17 cellular contexts compared by ENCODE assay signal in genomic region chrX:148661035-148661434, GRCh38.
"Had no signal": no experiment of that assay in that cellular context is flagged by ENCODE, and none has a peak within 500 bp of the region (broad histone marks: within the 10 kb centered on the region; RNA-seq: fewer than 3 reads in every experiment).

No MANE protein-coding gene starts in this region.

- H3K9me3 ChIP-seq: colonic mucosa, left lung, prostate gland, right lobe of liver, tibial nerve had no signal

- H3K4me1 Mint-ChIP-seq: nephron progenitor cell; stimulated activated memory B cell treated with anti-CD40 and anti-IgM and Interleukin-4, amounts not matched to agents 10 μg/mL and 1 μg/mL and 100 μg/mL, for 72 hours had no signal

- H3K36me3 Mint-ChIP-seq: activated CD4-positive, alpha-beta memory T cell treated with anti-CD3 and anti-CD28 coated beads for 36 hours; stimulated activated memory B cell treated with anti-CD40 and anti-IgM and Interleukin-4, amounts not matched to agents 10 μg/mL and 1 μg/mL and 100 μg/mL, for 72 hours had no signal

- H3K27ac Mint-ChIP-seq: activated CD4-positive, alpha-beta memory T cell treated with anti-CD3 and anti-CD28 coated beads for 36 hours; activated naive CD8-positive, alpha-beta T cell treated with anti-CD3 and anti-CD28 coated beads for 36 hours; nephron progenitor cell; stimulated activated memory B cell treated with anti-CD40 and anti-IgM and Interleukin-4, amounts not matched to agents 10 μg/mL and 1 μg/mL and 100 μg/mL, for 72 hours had no signal

- H3K4me3 ChIP-seq: colonic mucosa, left lung, prostate gland, right lobe of liver, tibial nerve had no signal

- DNase-seq: activated CD4-positive, alpha-beta memory T cell treated with anti-CD3 and anti-CD28 coated beads for 36 hours; activated gamma-delta T cell; activated naive CD8-positive, alpha-beta T cell treated with anti-CD3 and anti-CD28 coated beads for 36 hours; activated T-cell treated with anti-CD3 and anti-CD28 coated beads, Interleukin-2, amount 50 U/mL, for 48 hours; colonic mucosa; foreskin keratinocyte; head of caudate nucleus; islet precursor cell; left lung; mesendoderm; nephron progenitor cell; right lobe of liver; stimulated activated CD4-positive, alpha-beta T cell treated with anti-CD3 and anti-CD28 coated beads, Interleukin-1b, Interleukin-23, amount 100 ng/mL, for 48 hours; SW 1271 had no signal

- H3K27me3 ChIP-seq: colonic mucosa, foreskin keratinocyte, left lung, right lobe of liver, tibial nerve had no signal

- H3K4me1 ChIP-seq: colonic mucosa, foreskin keratinocyte, left lung, prostate gland, right lobe of liver, tibial nerve had no signal

- H3K9me3 Mint-ChIP-seq: stimulated activated memory B cell treated with anti-CD40 and anti-IgM and Interleukin-4, amounts not matched to agents 10 μg/mL and 1 μg/mL and 100 μg/mL, for 72 hours had no signal

- H3K27me3 Mint-ChIP-seq: activated CD4-positive, alpha-beta memory T cell treated with anti-CD3 and anti-CD28 coated beads for 36 hours; activated naive CD8-positive, alpha-beta T cell treated with anti-CD3 and anti-CD28 coated beads for 36 hours; stimulated activated memory B cell treated with anti-CD40 and anti-IgM and Interleukin-4, amounts not matched to agents 10 μg/mL and 1 μg/mL and 100 μg/mL, for 72 hours had no signal

- H3K27ac ChIP-seq: colonic mucosa, foreskin keratinocyte, left lung, prostate gland, right lobe of liver, tibial nerve had no signal

- H3K4me3 Mint-ChIP-seq: activated CD4-positive, alpha-beta memory T cell treated with anti-CD3 and anti-CD28 coated beads for 36 hours; activated naive CD8-positive, alpha-beta T cell treated with anti-CD3 and anti-CD28 coated beads for 36 hours; nephron progenitor cell; stimulated activated memory B cell treated with anti-CD40 and anti-IgM and Interleukin-4, amounts not matched to agents 10 μg/mL and 1 μg/mL and 100 μg/mL, for 72 hours had no signal

- H3K36me3 ChIP-seq: colonic mucosa, left lung, prostate gland, right lobe of liver, tibial nerve had no signal
